In genomic region chr2:68671961-68672360, GRCh38 we compare ENCODE assay signal across 37 cellular contexts. TPM values are rescaled to one million over a fixed set of nuclear protein-coding genes. Genes with fewer than 3 reads are reported as not detected.
"Had no signal": no experiment of that assay in that cellular context is flagged by ENCODE, and none has a peak within 500 bp of the region (broad histone marks: within the 10 kb centered on the region; RNA-seq: fewer than 3 reads in every experiment).

No MANE protein-coding gene starts in this region.

- H3K4me2 ChIP-seq: KMS-11 had no signal

- DNase-seq: Kasumi-1, MG63, MM.1S, NCI-H1048, NCI-H1092, NCI-H1092 treated with DMSO at 0.1 percent for 48 hours, NCI-H1105, NCI-H1105 treated with DMSO at 0.1 percent for 48 hours, NCI-H1417, NCI-H1417 treated with DMSO at 0.1 percent for 48 hours, NCI-H1436, NCI-H1436 treated with DMSO at 0.1 percent for 48 hours, NCI-H146, NCI-H1694, NCI-H1694 treated with DMSO at 0.1 percent for 48 hours, NCI-H187, NCI-H187 treated with DMSO at 0.1 percent for 48 hours, NCI-H1930, NCI-H2029, NCI-H2029 treated with DMSO at 0.1 percent for 48 hours, NCI-H2081, NCI-H2081 treated with DMSO at 0.1 percent for 48 hours, NCI-H2107, NCI-H2171, NCI-H2171 treated with DMSO at 0.1 percent for 48 hours, NCI-H2227 treated with DMSO at 0.1 percent for 48 hours, NCI-H226, NCI-H345, NCI-H446, NCI-H446 treated with DMSO at 0.1 percent for 48 hours, NCI-H510A, NCI-H510A treated with DMSO at 0.1 percent for 48 hours, NCI-H524 had no signal

- H3K27ac ChIP-seq: KMS-11 had no signal

- H3K36me3 ChIP-seq: MG63 had no signal

- H3K9ac ChIP-seq: KMS-11 had no signal

- H3K4me3 ChIP-seq: MG63 had no signal

- H3K27me3 ChIP-seq: MG63 had no signal

RNA-seq across cellular contexts. Expression of gene PROKR1, which starts 28.6 kb away (rescaled TPM):
- total RNA-seq: LHCN-M2, MCF 10A, NCI-H460 had no signal
